In genomic region chr3:71456155-71456554, GRCh38 we compare ENCODE assay signal across 1 cellular context.
TF ChIP-seq lines count a peak whose summit lies in the region.

No MANE protein-coding gene starts in this region.

TF ChIP-seq in IMR-90, 13 proteins besides CTCF, POLR2A, EP300 and RAD21 (continued from another document):
- TF ChIP-seq USF2 (IDR thresholded peaks at IDR 0.05; ENCODE audit: low read depth, low read length) (no peak), NFE2L2 (IDR thresholded peaks at IDR 0.05; ENCODE audit: low read depth, low read length) (no peak), FOS (IDR thresholded peaks at IDR 0.05; ENCODE audit: low read depth, low read length) (no peak), BHLHE40 (IDR thresholded peaks at IDR 0.05; ENCODE audit: low read depth, low read length) (0 out of 2 replicates have a peak, but pooled peaks have one; percentile 24), CHD1 (IDR thresholded peaks at IDR 0.05; ENCODE audit: low read depth, low read length) (no peak)
TF ChIP-seq in IMR-90: peak in this region for 1.
